9 cellular contexts compared by ENCODE assay signal in genomic region chr18:57353940-57354461, GRCh38. TPM values are rescaled to one million over a fixed set of nuclear protein-coding genes. Genes with fewer than 3 reads are reported as not detected.
A peak's percentile ranks its signal among the peaks of the same experiment; 100 is the strongest.
DNase-seq lines count a peak whose midpoint lies in the region; ATAC-seq and TF ChIP-seq lines count a peak whose summit lies in the region.
"Had no signal": no experiment of that assay in that cellular context is flagged by ENCODE, and none has a peak within 500 bp of the region (broad histone marks: within the 10 kb centered on the region; RNA-seq: fewer than 3 reads in every experiment).

No MANE protein-coding gene starts in this region.

- no peak overlapping the region for H2BK20ac ChIP-seq in IMR-90 (ENCODE audit: low read depth, low read length)

- no peak overlapping the region for H2AFZ ChIP-seq in IMR-90 (replicated peaks; ENCODE audit: low read length, poor library complexity)

- H3K23ac ChIP-seq in IMR-90 (ENCODE audit: low read depth, low read length): no peak overlapping the region

- in situ Hi-C loops in IMR-90 (cut with MboI; ENCODE audit: low sequenced_read_pairs): no loop called here

- no peak overlapping the region for H3K4ac ChIP-seq in IMR-90 (ENCODE audit: low read depth, low read length)

- H4K8ac ChIP-seq in IMR-90 (ENCODE audit: low read depth in 2 of 2, low read length in 2 of 2): no peak overlapping the region

- H2AK5ac ChIP-seq in IMR-90 (ENCODE audit: low read depth, low read length): no peak overlapping the region

- TF ChIP-seq CTCF in IMR-90 (conservative IDR thresholded peaks at IDR 0.05; ENCODE audit: low read depth, low read length): no peak
- TF ChIP-seq CTCF in vagina (IDR thresholded peaks at IDR 0.05): no peak

- WGBS in IMR-90 (ENCODE audit: extremely low coverage in 2 of 2, insufficient read length in 1 of 2), 2 experiments: 3% methylated on average over 9 of the region's 37 CpGs; no CpG with 5 or more reads in 1 of the 2 experiments

- H3K79me1 ChIP-seq in IMR-90 (ENCODE audit: low read depth in 1 of 2, low read length in 2 of 2): no peaks in the 10 kb centered on the region

- ATAC-seq in IMR-90 (ENCODE audit: low read depth) (peak; percentile 100), GM18505 (IDR thresholded peaks at IDR 0.05; ENCODE audit: unreplicated experiment) (no peak), HG02763 (IDR thresholded peaks at IDR 0.05; ENCODE audit: unreplicated experiment) (no peak)
- ATAC-seq: activated naive CD4-positive, alpha-beta T cell treated with anti-CD3 and anti-CD28 coated beads, Interleukin-2, amount 50 U/mL, for 72 hours had no signal

- no peak overlapping the region for H3K18ac ChIP-seq in IMR-90 (ENCODE audit: low read depth, low read length)

- H3K36me3 ChIP-seq in IMR-90 (ENCODE audit: control insufficient read depth, insufficient read depth, low read length): no peaks in the 10 kb centered on the region
- H3K36me3 ChIP-seq in vagina: no peaks in the 10 kb centered on the region

- H2BK5ac ChIP-seq in IMR-90 (ENCODE audit: low read depth, low read length, poor library complexity, severe bottlenecking): no peak overlapping the region

- CTCF ChIA-PET in IMR-90 (lab: Yijun Ruan, JAX): interaction anchor here (0.7 kb wide), 1 partner anchor 24 kb away, joined by 4 read pairs; no protein-coding TSS in a partner anchor

- H3K4me3 ChIP-seq in IMR-90 (ENCODE audit: insufficient read depth, low read depth, low read length) (no peak overlapping the region), vagina (no peak overlapping the region)

- no peak overlapping the region for H2BK15ac ChIP-seq in IMR-90 (ENCODE audit: low read depth, low read length)

- no peak overlapping the region for H3K4me2 ChIP-seq in IMR-90 (ENCODE audit: low read depth, low read length)

- H3K9me1 ChIP-seq in IMR-90 (ENCODE audit: insufficient read depth, low read length): no peaks in the 10 kb centered on the region

- no peak overlapping the region for H2BK120ac ChIP-seq in IMR-90 (ENCODE audit: low read depth, low read length)

- POLR2A ChIA-PET in IMR-90 (lab: Charles Lee; ENCODE audit: unreplicated experiment): no interaction called here

- H2AK9ac ChIP-seq in IMR-90 (replicated peaks; ENCODE audit: low read depth, low read length, poor library complexity): peak overlapping the region; percentile 40

- dilution Hi-C loops in IMR-90 (cut with HindIII; ENCODE audit: low sequenced_read_pairs, unreplicated experiment): no loop called here

- intact Hi-C loops in IMR-90 (cut with micrococcal nuclease) (loop anchor here (5.0 kb wide), 1 partner anchor 247 kb away; no protein-coding TSS in a partner anchor), vagina (cut with DNase I) (no loop called here)

- H3K14ac ChIP-seq in IMR-90 (replicated peaks; ENCODE audit: low read depth, low read length): no peak overlapping the region

- H3K9me3 ChIP-seq in IMR-90 (ENCODE audit: control insufficient read depth, insufficient read depth, low read length) (no peaks in the 10 kb centered on the region; the same call in 1 of the 2 replicates), vagina (no peaks in the 10 kb centered on the region)

- TF ChIP-seq POLR2A in IMR-90 (IDR thresholded peaks at IDR 0.05; ENCODE audit: low read depth, low read length) (no peak), GM18505 (IDR thresholded peaks at IDR 0.05; ENCODE audit: borderline replicate concordance, extremely low read depth, insufficient read depth, insufficient read length) (no peak), vagina (IDR thresholded peaks at IDR 0.05) (no peak)

- H3K56ac ChIP-seq in IMR-90 (ENCODE audit: extremely low read depth, insufficient read depth, low read length): no peak overlapping the region

- peak; percentile 5 for DNase-seq in DMS 273 treated with DMSO at 0.1 percent for 48 hours (lab: John Stamatoyannopoulos, UW)
- peak; percentile 17 for DNase-seq in IMR-90
- peak in 14 of 61 donors; percentile 1 to 52 (median 35) for DNase-seq in caudate nucleus (lab: John Stamatoyannopoulos, UW)
- DNase-seq in left kidney (ENCODE audit: low read depth, low spot score): peak; percentile 93
- DNase-seq in vagina (ENCODE audit: extremely low spot score in 2 of 2): no peak
- DNase-seq in SW 1271 (lab: John Stamatoyannopoulos, UW): no peak

- no peaks in the 10 kb centered on the region for H4K20me1 ChIP-seq in IMR-90 (ENCODE audit: insufficient read depth, low read length)

- H3K4me1 ChIP-seq in IMR-90 (ENCODE audit: control insufficient read depth, insufficient read depth, low read length): no peaks in the 10 kb centered on the region
- no peaks in the 10 kb centered on the region for H3K4me1 ChIP-seq in vagina

- H3K27me3 ChIP-seq in IMR-90 (ENCODE audit: control insufficient read depth, insufficient read depth, low read length) (peaks cover 23% of the 10 kb centered on the region), vagina (no peaks in the 10 kb centered on the region)

- BruUV-seq in IMR-90 (replicated peaks; lab: Mats Ljungman, UMichigan): no TSS peak

- H3K9ac ChIP-seq in IMR-90 (ENCODE audit: low read depth, low read length): no peak overlapping the region

- H4K5ac ChIP-seq in IMR-90 (ENCODE audit: low read depth, low read length): no peak overlapping the region

- no peak overlapping the region for H4K91ac ChIP-seq in IMR-90 (ENCODE audit: insufficient read depth, low read depth, low read length)

- TF ChIP-seq RAD21 in IMR-90 (IDR thresholded peaks at IDR 0.05; ENCODE audit: low read length): no peak

- H3K27ac ChIP-seq in IMR-90 (ENCODE audit: insufficient read depth, low read length): no peak overlapping the region
- H3K27ac ChIP-seq in caudate nucleus (ENCODE audit: low read depth, low read length): peak overlapping the region; percentile 67
- H3K27ac ChIP-seq in vagina: no peak overlapping the region

TF ChIP-seq in IMR-90, 13 proteins besides CTCF, POLR2A, EP300 and RAD21:
- no peak for TF ChIP-seq CEBPB (IDR thresholded peaks at IDR 0.05; ENCODE audit: low read depth, low read length)
- TF ChIP-seq RCOR1 (IDR thresholded peaks at IDR 0.05; ENCODE audit: insufficient replicate concordance, low read length): no peak
- no peak for TF ChIP-seq USF2 (IDR thresholded peaks at IDR 0.05; ENCODE audit: low read depth, low read length)
- no peak for TF ChIP-seq NFE2L2 (IDR thresholded peaks at IDR 0.05; ENCODE audit: low read depth, low read length)
- no peak for TF ChIP-seq ELK1 (IDR thresholded peaks at IDR 0.05; ENCODE audit: borderline replicate concordance, low read depth, low read length)

RNA-seq across cellular contexts. Expression of gene ST8SIA3, which starts 1.6 kb away (rescaled TPM):
- total RNA-seq in IMR-90 (2012; rRNA removed) (not detected in 2 replicates), vagina (0.25 TPM)
- not detected in 2 replicates for polyA plus RNA-seq in IMR-90 (2012; rRNA removed)
- not detected in 2 replicates for polyA plus RNA-seq in IMR-90 (2012; cell fraction: cytosol; rRNA removed)
- polyA plus RNA-seq in IMR-90 (2012; cell fraction: nucleus; rRNA removed; ENCODE audit: low replicate concordance): not detected in 2 replicates
- total RNA-seq: activated naive CD4-positive, alpha-beta T cell treated with anti-CD3 and anti-CD28 coated beads, Interleukin-2, amount 50 U/mL, for 72 hours had no signal

Comparison
In these comparisons a context has a peak if more than half of its experiments do, and no peak if none do; other contexts are left out.
1. DNase-seq: peak in DMS 273 treated with DMSO at 0.1 percent for 48 hours (single experiment), IMR-90 (single experiment) and left kidney (single experiment); none in vagina (0 of 2) and SW 1271 (0 of 2).